ENCODE assay signal across 21 cellular contexts in the genomic region with DNA sequence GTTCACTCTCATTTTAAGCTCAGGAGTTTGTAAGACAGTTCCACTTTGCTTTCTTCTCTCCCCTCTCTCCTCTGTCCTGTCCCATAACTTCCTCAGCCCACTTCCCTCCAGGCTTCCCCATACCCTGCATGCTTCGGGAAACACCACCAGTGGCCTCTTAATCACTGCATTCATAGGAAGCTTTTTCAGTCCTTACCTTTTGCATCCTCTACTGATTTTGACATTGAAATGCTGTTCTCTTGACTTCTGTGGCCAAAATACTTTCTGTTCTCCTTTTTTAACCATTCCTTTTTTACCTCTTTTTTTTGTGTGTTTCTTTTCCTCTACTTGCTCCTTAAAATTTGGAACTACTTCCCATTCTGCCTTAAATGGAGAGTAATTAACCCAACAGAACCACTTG.
A peak's percentile ranks its signal among the peaks of the same experiment; 100 is the strongest.
DNase-seq lines count a peak whose midpoint lies in the region; ATAC-seq, FAIRE-seq and TF ChIP-seq lines count a peak whose summit lies in the region.
"Had no signal": no experiment of that assay in that cellular context is flagged by ENCODE, and none has a peak within 500 bp of the region (broad histone marks: within the 10 kb centered on the region; RNA-seq: fewer than 3 reads in every experiment).

No MANE protein-coding gene starts in this region.

- H3K4me1 ChIP-seq in OCI-LY3 (ENCODE audit: low read length) (peaks cover 41% of the 10 kb centered on the region), mucosa of descending colon (ENCODE audit: low read depth) (no peaks in the 10 kb centered on the region)
- H3K4me1 ChIP-seq: psoas muscle had no signal

- TF ChIP-seq POLR2A in GM12891 (IDR thresholded peaks at IDR 0.05; ENCODE audit: low read depth, low read length) = no peak

- H4K20me1 ChIP-seq in OCI-LY3 (ENCODE audit: insufficient read depth, low read length) = peaks cover 41% of the 10 kb centered on the region

- H3K4me3 ChIP-seq in OCI-LY3 (ENCODE audit: low read length) = no peak overlapping the region
- no peak overlapping the region for H3K4me3 ChIP-seq in mucosa of descending colon
- H3K4me3 ChIP-seq: psoas muscle, tibial artery had no signal

- H3K79me2 ChIP-seq in OCI-LY3 (ENCODE audit: low read length) = peaks cover 37% of the 10 kb centered on the region

- H3K27me3 ChIP-seq in OCI-LY3 (ENCODE audit: low read depth, low read length) = no peaks in the 10 kb centered on the region
- H3K27me3 ChIP-seq: neutrophil, tibial artery had no signal

- intact Hi-C loops in mucosa of descending colon (cut with DNase I, micrococcal nuclease) = no loop called here

- no peak for TF ChIP-seq CTCF in OCI-LY3 (IDR thresholded peaks at IDR 0.05; ENCODE audit: low read depth, low read length)
- no peak for TF ChIP-seq CTCF in mucosa of descending colon (IDR thresholded peaks at IDR 0.05)

- H3K9me3 ChIP-seq in OCI-LY3 (ENCODE audit: insufficient read depth, low read length) (no peaks in the 10 kb centered on the region), mucosa of descending colon (no peaks in the 10 kb centered on the region)
- H3K9me3 ChIP-seq: neutrophil, psoas muscle, tibial artery had no signal

- no peak for DNase-seq in GM12891 (ENCODE audit: insufficient read length, low spot score)
- DNase-seq in mucosa of descending colon = no peak
- DNase-seq in NCI-H446 treated with DMSO at 0.1 percent for 48 hours (lab: John Stamatoyannopoulos, UW) = no peak
- no peak for DNase-seq in SW 1271 (lab: John Stamatoyannopoulos, UW)
- DNase-seq: activated CD8-positive, alpha-beta memory T cell treated with anti-CD3 and anti-CD28 coated beads, Interleukin-2, amount 10 ng/mL, durations not matched to agents 7 days and 5 days; COR-L47; DMS79 treated with DMSO at 0.1 percent for 48 hours; GOT3; NCI-H1092 treated with DMSO at 0.1 percent for 48 hours; NCI-H2081 treated with DMSO at 0.1 percent for 48 hours; psoas muscle; stimulated activated naive CD8-positive, alpha-beta T cell treated with anti-CD3 and anti-CD28 coated beads, Interleukin-15, Interleukin-2, amounts not matched to agents 100 U/mL and 50 U/mL, for 24 hours; T1000; tibial artery had no signal

- peak overlapping the region; percentile 50 for H3K4me2 ChIP-seq in OCI-LY3 (ENCODE audit: low read length)

- H3K27ac ChIP-seq in OCI-LY3 (ENCODE audit: low read length) = no peak overlapping the region
- H3K27ac ChIP-seq: neutrophil, psoas muscle, RWPE1, tibial artery had no signal

- ATAC-seq in GM21825 (IDR thresholded peaks at IDR 0.05; ENCODE audit: unreplicated experiment) (peak; percentile 53), mucosa of descending colon (peak; percentile 21), GM19328 (IDR thresholded peaks at IDR 0.05; ENCODE audit: unreplicated experiment) (no peak)
- ATAC-seq: activated CD8-positive, alpha-beta memory T cell treated with anti-CD3 and anti-CD28 coated beads, Interleukin-2, amount 10 ng/mL, durations not matched to agents 7 days and 5 days; psoas muscle; SK-N-SH treated with all-trans-retinoic acid at 6 μM for 48 hours; stimulated activated naive CD8-positive, alpha-beta T cell treated with anti-CD3 and anti-CD28 coated beads, Interleukin-15, Interleukin-2, amounts not matched to agents 100 U/mL and 50 U/mL, for 24 hours had no signal

- H2AFZ ChIP-seq in OCI-LY3 (ENCODE audit: low read depth, low read length) = no peak overlapping the region

- H3K36me3 ChIP-seq in OCI-LY3 (replicated peaks; ENCODE audit: low read depth, low read length) = no peaks in the 10 kb centered on the region
- H3K36me3 ChIP-seq in mucosa of descending colon (ENCODE audit: low read depth) = no peaks in the 10 kb centered on the region
- H3K36me3 ChIP-seq: neutrophil, tibial artery had no signal

- H3K9ac ChIP-seq in OCI-LY3 (ENCODE audit: low read length) = no peak overlapping the region

- FAIRE-seq in GM12891 (lab: Jason Lieb, UNC) = peak; percentile 78
- FAIRE-seq: HTR-8/SVneo had no signal

TF ChIP-seq in GM12891, 5 proteins besides CTCF, POLR2A, EP300 and RAD21:
- TF ChIP-seq SPI1 (IDR thresholded peaks at IDR 0.05; ENCODE audit: low read depth, low read length) (peak; percentile 86), TAF1 (IDR thresholded peaks at IDR 0.05; ENCODE audit: low read depth, low read length) (no peak), POU2F2 (IDR thresholded peaks at IDR 0.05; ENCODE audit: low read depth, low read length) (no peak)
TF ChIP-seq in GM12891: peak in this region for 1.
